Comparison of ENCODE assay signal across 17 cellular contexts in the genomic region with DNA sequence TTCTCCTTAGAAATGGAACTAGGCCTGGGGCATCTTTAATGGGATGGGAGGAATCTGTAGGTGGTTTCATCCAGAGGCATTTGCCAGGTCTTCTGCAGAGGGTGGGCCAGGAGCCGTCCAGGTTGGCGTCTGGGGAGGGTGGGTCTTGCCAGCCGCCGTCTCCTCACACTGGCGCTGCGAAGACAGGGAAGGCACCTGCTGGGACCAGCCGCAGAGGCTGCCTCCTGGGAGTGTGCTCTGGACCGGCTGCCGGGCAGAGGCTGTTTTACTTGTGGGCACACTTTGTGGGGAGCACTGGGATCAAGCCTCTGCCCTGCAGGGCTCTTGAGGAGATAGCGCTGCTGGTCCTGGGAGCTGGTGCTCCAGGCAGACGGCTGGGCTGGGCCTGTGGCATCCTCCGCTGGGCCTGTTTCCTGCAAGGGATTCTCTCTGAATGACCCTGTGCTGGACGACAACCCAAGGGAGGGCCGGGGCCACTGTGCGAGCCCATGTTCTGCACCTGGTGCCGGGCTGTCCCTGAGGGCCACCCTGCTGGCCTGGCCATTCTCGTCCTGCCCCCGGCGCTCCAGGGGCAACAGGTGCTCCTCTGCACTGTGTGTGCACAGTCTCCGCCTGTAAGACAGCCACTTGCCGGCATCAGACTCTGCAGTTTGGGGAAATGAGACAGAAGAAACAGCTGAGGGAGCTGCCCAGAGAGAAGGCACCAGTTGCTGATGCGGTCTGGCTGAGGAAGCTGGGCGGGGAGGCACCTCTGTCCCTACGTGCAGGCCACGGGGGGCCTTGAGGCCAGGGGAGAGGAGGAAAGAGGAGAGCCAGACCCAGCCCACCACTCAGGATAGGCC. TPM values are rescaled to one million over a fixed set of nuclear protein-coding genes. Genes with fewer than 3 reads are reported as not detected.
A peak's percentile ranks its signal among the peaks of the same experiment; 100 is the strongest.
DNase-seq lines count a peak whose midpoint lies in the region; ATAC-seq, FAIRE-seq and TF ChIP-seq lines count a peak whose summit lies in the region.
"Had no signal": no experiment of that assay in that cellular context is flagged by ENCODE, and none has a peak within 500 bp of the region (broad histone marks: within the 10 kb centered on the region; RNA-seq: fewer than 3 reads in every experiment).

No MANE protein-coding gene starts in this region.

- BruUV-seq in K562 (replicated peaks; lab: Mats Ljungman, UMichigan) = no TSS peak

- H3K36me3 ChIP-seq in K562 (ENCODE audit: control insufficient read depth, insufficient read depth, low read length) = no peaks in the 10 kb centered on the region
- peaks cover 6 to 51% (median 40%) of the 10 kb centered on the region in 4 donors for H3K36me3 ChIP-seq in upper lobe of left lung

- ATAC-seq in Right ventricle myocardium superior (ENCODE audit: poor library complexity) (peak; percentile 32), K562 (peak; percentile 16; the same call in 1 of the 3 replicates), upper lobe of left lung (ENCODE audit: low FRiP score in 2 of 2) (peak in 1 of 2 donors; percentile 13), HG03342 (IDR thresholded peaks at IDR 0.05; ENCODE audit: unreplicated experiment) (no peak)
- ATAC-seq: foreskin keratinocyte, natural killer cell had no signal

- TF ChIP-seq POLR2A in K562 (conservative IDR thresholded peaks at IDR 0.05) (no peak), upper lobe of left lung (IDR thresholded peaks at IDR 0.05) (no peak)

- no peaks in the 10 kb centered on the region for H3K9me1 ChIP-seq in K562 (ENCODE audit: control insufficient read depth, insufficient read depth, low read length)

- intact Hi-C loops in Right ventricle myocardium superior (cut with DNase I) = no loop called here
- intact Hi-C loops in cardiac septum (cut with DNase I) = no loop called here
- intact Hi-C loops in K562 (cut with micrococcal nuclease) = no loop called here

- TF ChIP-seq CTCF in K562 (IDR thresholded peaks at IDR 0.05 in 2 of 3, conservative IDR thresholded peaks at IDR 0.05 in 1 of 3; ENCODE audit: insufficient read depth in 2 of 3, low read depth in 1 of 3, low read length in 3 of 3) (no peak), upper lobe of left lung (IDR thresholded peaks at IDR 0.05) (no peak)

- in situ Hi-C loops in K562 (cut with MboI) = no loop called here

- H2AFZ ChIP-seq in K562 (ENCODE audit: low read depth, low read length) = no peak overlapping the region

- no peak overlapping the region for H3K27ac ChIP-seq in K562 (ENCODE audit: extremely low read depth, low read depth, low read length)
- no peak overlapping the region for H3K27ac ChIP-seq in upper lobe of left lung
- H3K27ac ChIP-seq: foreskin keratinocyte, psoas muscle had no signal

- H3K4me3 ChIP-seq in K562 (no peak overlapping the region), upper lobe of left lung (no peak overlapping the region)
- H3K4me3 ChIP-seq: psoas muscle had no signal

- no peak overlapping the region for H3K4me2 ChIP-seq in K562 (ENCODE audit: insufficient read depth, low read length)

- H4K20me1 ChIP-seq in K562 (replicated peaks; ENCODE audit: control insufficient read depth, insufficient read depth, low read length) = no peaks in the 10 kb centered on the region; the same call in 1 of the 2 replicates

- DNase-seq in Right ventricle myocardium superior (peak; percentile 61), cardiac septum (ENCODE audit: low spot score) (no peak), K562 (ENCODE audit: extremely low read depth in 1 of 4, low spot score in 3 of 4) (no peak), medulla oblongata (ENCODE audit: extremely low spot score) (peak; percentile 48), upper lobe of left lung (peak; percentile 20 to 78), NCI-H69 (lab: John Stamatoyannopoulos, UW) (no peak)
- DNase-seq in activated T-cell treated with anti-CD3 and anti-CD28 coated beads, Interleukin-2, amount 50 U/mL, for 1 hour = no peak
- DNase-seq: activated B cell treated with CpG ODN at 0.5 μM for 24 hours; activated effector memory CD4-positive, alpha-beta T cell treated with anti-CD3 and anti-CD28 coated beads, Interleukin-2, amount 50 U/mL, for 16 hours; EL; foreskin keratinocyte; natural killer cell had no signal

- WGBS in K562 (ENCODE audit: insufficient coverage, low coverage, missing lambda C conversion rate) = 38% methylated on average over 13 of the region's 25 CpGs
- WGBS in upper lobe of left lung, 2 donors = 69 to 89% methylated on average over 6 to 23 of the region's 25 CpGs

- POLR2A ChIA-PET in K562 (lab: Yijun Ruan, JAX) = interaction anchor here (0.8 kb wide), 1 partner anchor 11 kb away, joined by 3 read pairs; no protein-coding TSS in a partner anchor

- H3K27me3 ChIP-seq in K562 (ENCODE audit: control insufficient read depth in 2 of 2, insufficient read depth in 2 of 2, low read length in 2 of 2) (no peaks in the 10 kb centered on the region), upper lobe of left lung (no peaks in the 10 kb centered on the region)
- H3K27me3 ChIP-seq: foreskin keratinocyte had no signal

- no peak for TF ChIP-seq RAD21 in K562 (CRISPR knock-in tag; conservative IDR thresholded peaks at IDR 0.05 in 1 of 2, IDR thresholded peaks at IDR 0.05 in 1 of 2)

- H3K9me3 ChIP-seq in K562 (replicated peaks; ENCODE audit: control insufficient read depth, insufficient read depth, low read depth, low read length) = no peaks in the 10 kb centered on the region
- no peaks in the 10 kb centered on the region for H3K9me3 ChIP-seq in upper lobe of left lung
- H3K9me3 ChIP-seq: psoas muscle had no signal

- FAIRE-seq in K562 (lab: Jason Lieb, UNC) = no peak
- FAIRE-seq: endothelial cell of umbilical vein, HTR-8/SVneo, RCC 7860 had no signal

- TF ChIP-seq EP300 in K562 (IDR thresholded peaks at IDR 0.05; ENCODE audit: low read length) = no peak
- no peak for TF ChIP-seq EP300 in upper lobe of left lung (IDR thresholded peaks at IDR 0.05)

- H3K79me2 ChIP-seq in K562 (ENCODE audit: control insufficient read depth, insufficient read depth, low read length) = no peaks in the 10 kb centered on the region

- H3K4me1 ChIP-seq in K562 (replicated peaks in 1 of 2; ENCODE audit: control insufficient read depth in 2 of 2, insufficient read depth in 2 of 2, low read length in 2 of 2) (peaks cover 0 to 51% of the 10 kb centered on the region in 2 experiments; a peak in 2 of 5 replicates), upper lobe of left lung (peaks cover 0 to 20% (median 10%) of the 10 kb centered on the region in 4 donors)
- H3K4me1 ChIP-seq: foreskin keratinocyte, psoas muscle had no signal

- peak overlapping the region in 1 of 2 experiments; percentile 68; a peak in 2 of 4 replicates for H3K9ac ChIP-seq in K562 (ENCODE audit: insufficient read depth in 1 of 2, low read depth in 2 of 2, low read length in 2 of 2)

- CTCF ChIA-PET in K562 (lab: Yijun Ruan, JAX; ENCODE audit: low intra/inter-chr PET ratio) = no interaction called here

TF ChIP-seq in K562, 482 proteins besides CTCF, POLR2A, EP300 and RAD21:
- TF ChIP-seq PTTG1 (tag; IDR thresholded peaks at IDR 0.05; ENCODE audit: low read depth) (no peak), FOXA3 (CRISPR knock-in tag; conservative IDR thresholded peaks at IDR 0.05 in 1 of 2, IDR thresholded peaks at IDR 0.05 in 1 of 2) (no peak)

RNA-seq across cellular contexts. Expression of a gene that starts 10.0 kb away (rescaled TPM):
- total RNA-seq in Right ventricle myocardium superior (1.9 TPM), cardiac septum (0.46 TPM), K562 (2014; rRNA removed) (0.04 and 0.05 TPM in 2 replicates), K562 (2014; rRNA removed; fragmentation: Illumina TruSeq; extraction: Trizol) (0.06 and 0.55 TPM in 2 replicates), K562 (2015; rRNA removed; fragmentation: Illumina TruSeq; extraction: Trizol) (0.14 and 0.45 TPM in 2 replicates), K562 (2021) (1.0 and 1.7 TPM in 2 replicates), upper lobe of left lung (1 to 10 TPM in 3 of 6 donors, not detected in 3; 1.2 to 2.1 (median 1.9) TPM)
- 2.3 and 5.1 TPM in 2 replicates for total RNA-seq in K562 (2011; cell fraction: chromatin; rRNA removed; ENCODE audit: low replicate concordance)
- total RNA-seq in K562 (2011; cell fraction: nucleolus; rRNA removed) = 2.6 and 3.8 TPM in 2 replicates
- 1.9 and 2.6 TPM in 2 replicates for total RNA-seq in K562 (2011; cell fraction: nucleoplasm; rRNA removed)
- polyA plus RNA-seq in K562 (2011; rRNA removed) (0.31 and 0.50 TPM in 2 replicates), K562 (2014; fragmentation: Illumina TruSeq; extraction: Trizol) (0.04 and 0.14 TPM in 2 replicates), K562 (2014; fragmentation: Nextera tagmentation; extraction: Ambion mirVana) (not detected), K562 (2014; rRNA removed) (0.18 and 0.23 TPM in 2 replicates)
- polyA plus RNA-seq in K562 (2011; cell fraction: cytosol; rRNA removed) = 0.22 and 0.66 TPM in 2 replicates
- 3.7 and 7.3 TPM in 2 replicates for polyA plus RNA-seq in K562 (2011; cell fraction: nucleus; rRNA removed)
- 0.14 and 0.36 TPM in 2 replicates for polyA plus RNA-seq in K562 (2012)
- 0.11 and 0.12 TPM in 2 replicates for polyA minus RNA-seq in K562 (2011; rRNA and poly(A)+ RNA removed)
- not detected in 2 replicates for polyA minus RNA-seq in K562 (2011; cell fraction: cytosol; rRNA and poly(A)+ RNA removed)
- polyA minus RNA-seq in K562 (2011; cell fraction: nucleus; rRNA and poly(A)+ RNA removed) = 0.56 and 0.94 TPM in 2 replicates

RNA-seq across cellular contexts. Expression of a gene that starts 31.3 kb away (rescaled TPM):
- total RNA-seq in Right ventricle myocardium superior (191 TPM), cardiac septum (140 TPM), K562 (2014; rRNA removed) (48.1 and 61.0 TPM in 2 replicates), K562 (2014; rRNA removed; fragmentation: Illumina TruSeq; extraction: Trizol) (11.6 and 12.2 TPM in 2 replicates), K562 (2015; rRNA removed; fragmentation: Illumina TruSeq; extraction: Trizol) (32.3 and 33.4 TPM in 2 replicates), K562 (2021) (107 and 118 TPM in 2 replicates), upper lobe of left lung (100 to 1,000 TPM in 2 of 6 donors, 10 to 100 TPM in 4; 64.8 to 315 (median 94.9) TPM)
- total RNA-seq in K562 (2011; cell fraction: chromatin; rRNA removed; ENCODE audit: low replicate concordance) = 154 and 390 TPM in 2 replicates
- 257 and 271 TPM in 2 replicates for total RNA-seq in K562 (2011; cell fraction: nucleolus; rRNA removed)
- 138 and 156 TPM in 2 replicates for total RNA-seq in K562 (2011; cell fraction: nucleoplasm; rRNA removed)
- polyA plus RNA-seq in K562 (2011; rRNA removed) (47.7 and 58.6 TPM in 2 replicates), K562 (2014; fragmentation: Illumina TruSeq; extraction: Trizol) (29.5 and 45.4 TPM in 2 replicates), K562 (2014; fragmentation: Nextera tagmentation; extraction: Ambion mirVana) (under 1 TPM; 0.13 to 0.14 TPM), K562 (2014; rRNA removed) (90.0 and 103 TPM in 2 replicates)
- polyA plus RNA-seq in K562 (2011; cell fraction: cytosol; rRNA removed) = 31.6 and 47.1 TPM in 2 replicates
- 383 and 622 TPM in 2 replicates for polyA plus RNA-seq in K562 (2011; cell fraction: nucleus; rRNA removed)
- polyA plus RNA-seq in K562 (2012) = 74.0 and 91.7 TPM in 2 replicates
- 13.9 and 22.6 TPM in 2 replicates for polyA minus RNA-seq in K562 (2011; rRNA and poly(A)+ RNA removed)
- polyA minus RNA-seq in K562 (2011; cell fraction: cytosol; rRNA and poly(A)+ RNA removed) = 69.0 and 80.6 TPM in 2 replicates
- 102 and 104 TPM in 2 replicates for polyA minus RNA-seq in K562 (2011; cell fraction: nucleus; rRNA and poly(A)+ RNA removed)

Comparison
In these comparisons a context has a peak if more than half of its experiments do, and no peak if none do; other contexts are left out.
1. DNase-seq: peak in Right ventricle myocardium superior (single experiment), medulla oblongata (single experiment) and upper lobe of left lung (2 of 2); none in cardiac septum (single experiment), K562 (0 of 4), NCI-H69 (single experiment) and activated T-cell treated with anti-CD3 and anti-CD28 coated beads, Interleukin-2, amount 50 U/mL, for 1 hour (single experiment).